ENCODE assay signal across 27 cellular contexts in the genomic region with DNA sequence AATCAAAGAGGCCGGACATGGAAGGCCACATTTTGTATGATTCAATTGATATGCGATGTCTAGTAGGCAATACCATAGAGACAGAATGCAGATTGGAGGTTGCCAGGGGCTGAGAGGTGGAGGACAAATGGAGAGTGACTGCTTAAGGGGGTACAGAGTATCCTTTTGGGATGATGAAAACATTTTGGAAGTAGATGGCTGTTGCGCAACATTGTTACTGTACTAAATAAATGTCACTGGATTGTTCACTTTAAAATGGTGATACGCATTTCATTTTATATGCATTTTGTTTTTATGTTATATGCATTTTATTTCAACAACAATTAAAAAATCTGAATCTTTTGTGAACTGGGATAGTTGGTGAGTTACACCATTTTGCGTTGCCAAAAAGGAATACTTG.
"Had no signal": no experiment of that assay in that cellular context is flagged by ENCODE, and none has a peak within 500 bp of the region (broad histone marks: within the 10 kb centered on the region; RNA-seq: fewer than 3 reads in every experiment).

No MANE protein-coding gene starts in this region.

- H3K36me3 ChIP-seq: colonic mucosa, esophagus squamous epithelium, gastrocnemius medialis, heart right ventricle, left lung, lower lobe of right lung had no signal

- H3K9me3 ChIP-seq: colonic mucosa, gastrocnemius medialis, lower lobe of right lung, mucosa of descending colon had no signal

- FAIRE-seq: endometrium, islet of Langerhans, keratinocyte had no signal

- H3K4me1 ChIP-seq: colonic mucosa, esophagus squamous epithelium, heart right ventricle, left lung, lower lobe of right lung had no signal

- H3K4me3 Mint-ChIP-seq: dendritic cell treated with granulocyte-macrophage colony-stimulating factor and Interleukin-4, amounts not matched to agents 40 ng/mL and 50 ng/mL, for 4 days; effector memory CD8-positive, alpha-beta T cell; endodermal cell; mesothelial cell of epicardium; naive B cell had no signal

- H3K27ac Mint-ChIP-seq: dendritic cell treated with granulocyte-macrophage colony-stimulating factor and Interleukin-4, amounts not matched to agents 40 ng/mL and 50 ng/mL, for 4 days; effector memory CD8-positive, alpha-beta T cell; endodermal cell; mesothelial cell of epicardium; naive B cell had no signal

- H3K36me3 Mint-ChIP-seq: mesothelial cell of epicardium, naive B cell had no signal

- H3K4me1 Mint-ChIP-seq: endodermal cell, mesothelial cell of epicardium, naive B cell had no signal

- H3K9me3 Mint-ChIP-seq: effector memory CD8-positive, alpha-beta T cell had no signal

- H3K27me3 Mint-ChIP-seq: dendritic cell treated with granulocyte-macrophage colony-stimulating factor and Interleukin-4, amounts not matched to agents 40 ng/mL and 50 ng/mL, for 4 days had no signal

- ATAC-seq: effector memory CD8-positive, alpha-beta T cell; esophagus mucosa; gastrocnemius medialis; heart right ventricle; left cardiac atrium; left lung; left ventricle myocardium superior; lower lobe of right lung; mucosa of descending colon had no signal

- DNase-seq: colonic mucosa; cortex of kidney; effector CD8-positive, alpha-beta T cell; effector memory CD8-positive, alpha-beta T cell; endodermal cell; erythroblast; esophagus squamous epithelium; foreskin fibroblast; foreskin melanocyte; gastrocnemius medialis; glutamatergic neuron; head of caudate nucleus; heart right ventricle; hippocampal formation; left cardiac atrium; left lung; left ventricle myocardium superior; lower lobe of right lung; mesenchymal stem cell; mucosa of descending colon; naive B cell had no signal

- H3K4me3 ChIP-seq: colonic mucosa, esophagus squamous epithelium, gastrocnemius medialis, heart right ventricle, left lung, lower lobe of right lung, mucosa of descending colon had no signal

- H3K27ac ChIP-seq: colonic mucosa, esophagus squamous epithelium, gastrocnemius medialis, heart right ventricle, left lung, lower lobe of right lung had no signal

- H3K27me3 ChIP-seq: colonic mucosa, gastrocnemius medialis had no signal
